ENCODE assay signal across 8 cellular contexts in genomic region chr4:121697626-121698025, GRCh38. TPM values are rescaled to one million over a fixed set of nuclear protein-coding genes. Genes with fewer than 3 reads are reported as not detected.
DNase-seq lines count a peak whose midpoint lies in the region; ATAC-seq and TF ChIP-seq lines count a peak whose summit lies in the region.

No MANE protein-coding gene starts in this region.

- peak overlapping the region; percentile 13 for H3K27ac Mint-ChIP-seq in activated naive CD4-positive, alpha-beta T cell treated with anti-CD3 and anti-CD28 coated beads, Interleukin-2, amount 50 U/mL, for 24 hours

- TF ChIP-seq CTCF in body of pancreas (IDR thresholded peaks at IDR 0.05): no peak

- H3K27me3 ChIP-seq in body of pancreas: no peaks in the 10 kb centered on the region
- H3K27me3 ChIP-seq in mucosa of stomach (ENCODE audit: control insufficient read depth, insufficient read depth, low read length): peaks cover 15% of the 10 kb centered on the region

- peak overlapping the region; percentile 90 for H3K4me3 Mint-ChIP-seq in activated naive CD4-positive, alpha-beta T cell treated with anti-CD3 and anti-CD28 coated beads, Interleukin-2, amount 50 U/mL, for 24 hours

- H3K9me3 ChIP-seq in body of pancreas (no peaks in the 10 kb centered on the region), mucosa of stomach (ENCODE audit: control insufficient read depth, low read length) (no peaks in the 10 kb centered on the region)

- TF ChIP-seq POLR2A in body of pancreas (IDR thresholded peaks at IDR 0.05): no peak

- H3K36me3 ChIP-seq in body of pancreas (replicated peaks in 1 of 2; ENCODE audit: insufficient read depth in 1 of 2, low read depth in 2 of 2): no peaks in the 10 kb centered on the region
- H3K36me3 ChIP-seq in mucosa of stomach (ENCODE audit: control insufficient read depth, insufficient read depth, low read length): no peaks in the 10 kb centered on the region

- peak overlapping the region in 3 of 4 donors; percentile 90 to 98 (median 96) for H3K27ac ChIP-seq in body of pancreas

- intact Hi-C loops in body of pancreas (cut with DNase I): no loop called here

- 63 to 67% methylated on average over 9 of the region's 9 CpGs for WGBS in body of pancreas, 2 donors

- peaks cover 21% of the 10 kb centered on the region for H3K27me3 Mint-ChIP-seq in activated naive CD4-positive, alpha-beta T cell treated with anti-CD3 and anti-CD28 coated beads, Interleukin-2, amount 50 U/mL, for 24 hours

- ATAC-seq in HG03457 (IDR thresholded peaks at IDR 0.05; ENCODE audit: unreplicated experiment) (peak; percentile 24), body of pancreas (no peak)

- H3K4me3 ChIP-seq in body of pancreas (peak overlapping the region in 1 of 2 donors; percentile 40), mucosa of stomach (ENCODE audit: low read length) (peak overlapping the region; percentile 1)

- H3K4me1 ChIP-seq in body of pancreas: peaks cover 33% of the 10 kb centered on the region
- H3K4me1 ChIP-seq in mucosa of stomach (ENCODE audit: control insufficient read depth, insufficient read depth, low read length): peaks cover 14% of the 10 kb centered on the region

- DNase-seq in activated naive CD4-positive, alpha-beta T cell treated with anti-CD3 and anti-CD28 coated beads, Interleukin-2, amount 50 U/mL, for 16 hours: no peak
- DNase-seq in body of pancreas (no peak), DMS153 treated with DMSO at 0.1 percent for 48 hours (lab: John Stamatoyannopoulos, UW; ENCODE audit: unreplicated experiment) (no peak), NCI-H2196 (lab: John Stamatoyannopoulos, UW; ENCODE audit: unreplicated experiment) (no peak), dermis blood vessel endothelial cell (no peak)

- H3K36me3 Mint-ChIP-seq in activated naive CD4-positive, alpha-beta T cell treated with anti-CD3 and anti-CD28 coated beads, Interleukin-2, amount 50 U/mL, for 24 hours: no peaks in the 10 kb centered on the region

- peaks cover 13% of the 10 kb centered on the region for H3K4me1 Mint-ChIP-seq in activated naive CD4-positive, alpha-beta T cell treated with anti-CD3 and anti-CD28 coated beads, Interleukin-2, amount 50 U/mL, for 24 hours

- no peaks in the 10 kb centered on the region for H3K9me3 Mint-ChIP-seq in activated naive CD4-positive, alpha-beta T cell treated with anti-CD3 and anti-CD28 coated beads, Interleukin-2, amount 50 U/mL, for 24 hours

- H3K9ac ChIP-seq in mucosa of stomach (ENCODE audit: low read length): peak overlapping the region; percentile 51

RNA-seq across cellular contexts. Expression of gene ANXA5, which starts 0.8 kb away (rescaled TPM):
- total RNA-seq in body of pancreas (100 to 1,000 TPM; 126 to 180 TPM), dermis blood vessel endothelial cell (373 and 483 TPM in 2 replicates)
